In the genomic region with DNA sequence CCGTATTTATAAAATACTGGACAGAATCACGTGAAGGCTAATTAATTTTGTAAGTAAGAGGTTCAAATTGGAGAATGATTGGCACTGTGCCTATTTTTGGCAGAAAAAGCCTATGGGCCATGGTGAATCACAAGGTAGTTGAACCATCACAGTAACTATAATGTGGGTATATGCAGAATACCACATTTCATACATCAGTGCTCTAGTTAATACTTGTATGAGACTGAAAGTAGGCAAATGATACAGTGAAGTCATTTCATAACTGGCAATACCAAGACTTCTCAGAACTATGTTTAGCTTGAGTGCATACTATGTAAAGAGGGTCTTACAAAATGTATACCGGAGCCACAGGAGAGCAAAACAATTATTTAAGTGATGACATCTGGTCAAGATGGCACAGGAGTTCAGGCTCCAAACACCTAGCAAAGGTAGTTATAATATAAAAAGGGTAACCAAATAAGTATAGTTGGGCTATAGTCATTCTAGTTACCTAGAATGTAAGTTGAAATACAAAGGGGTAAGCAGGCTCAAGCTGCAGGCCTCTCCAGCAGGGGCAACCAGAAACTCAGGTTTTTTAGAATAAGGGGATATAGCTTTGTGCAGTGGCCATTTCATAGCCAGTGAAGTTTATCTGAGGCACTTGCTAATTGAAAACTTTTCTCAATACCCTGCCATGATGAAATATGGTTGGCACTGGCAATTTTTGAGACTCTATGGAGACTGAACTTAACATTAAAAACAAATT, we compare ENCODE assay signal across 8 cellular contexts. TPM values are rescaled to one million over a fixed set of nuclear protein-coding genes. Genes with fewer than 3 reads are reported as not detected.
A peak's percentile ranks its signal among the peaks of the same experiment; 100 is the strongest.
DNase-seq lines count a peak whose midpoint lies in the region; ATAC-seq, FAIRE-seq and TF ChIP-seq lines count a peak whose summit lies in the region.

No MANE protein-coding gene starts in this region.

- H3K27ac ChIP-seq in kidney (ENCODE audit: low read depth in 2 of 2, low read length in 2 of 2): no peak overlapping the region
- H3K27ac ChIP-seq in hepatocyte: no peak overlapping the region

- peaks cover 10% of the 10 kb centered on the region for H3K9me3 Mint-ChIP-seq in WTC11

- H3K4me1 ChIP-seq in kidney (ENCODE audit: control insufficient read depth in 1 of 2, insufficient read depth in 1 of 2, low read depth in 1 of 2, low read length in 2 of 2) (peaks cover 0 to 12% of the 10 kb centered on the region in 2 donors), hepatocyte (ENCODE audit: insufficient read depth) (no peaks in the 10 kb centered on the region)

- CTCF ChIA-PET in WTC11 (lab: Charles Lee): interaction anchor here (0.6 to 1.8 kb wide), 2 partner anchors 16 to 22 kb away, joined by 4 to 14 read pairs; no protein-coding TSS in a partner anchor

- ATAC-seq in GM19328 (IDR thresholded peaks at IDR 0.05; ENCODE audit: unreplicated experiment) (peak; percentile 86), HG02973 (IDR thresholded peaks at IDR 0.05; ENCODE audit: unreplicated experiment) (peak; percentile 87), WTC11 (peak; percentile 29)

- H3K27ac Mint-ChIP-seq in WTC11: peak overlapping the region; percentile 37

- peaks cover 9% of the 10 kb centered on the region for H3K36me3 Mint-ChIP-seq in WTC11

- whole genome bisulfite sequencing in hepatocyte (ENCODE audit: low lambda C conversion rate, missing lambda C conversion rate): 94% methylated on average over 3 of the region's 3 CpGs

- H3K9me2 ChIP-seq in hepatocyte (replicated peaks; ENCODE audit: insufficient read depth): no peaks in the 10 kb centered on the region

- H2AFZ ChIP-seq in hepatocyte: no peak overlapping the region

- peaks cover 50% of the 10 kb centered on the region for H3K4me1 Mint-ChIP-seq in WTC11

- peaks cover 54% of the 10 kb centered on the region for H3K79me2 ChIP-seq in hepatocyte

- no peak for DNase-seq in WTC11 (ENCODE audit: low spot score)
- DNase-seq in kidney: no peak
- no peak for DNase-seq in hepatocyte (ENCODE audit: low spot score)
- no peak for DNase-seq in NCI-H146 treated with DMSO at 0.1 percent for 48 hours (lab: John Stamatoyannopoulos, UW; ENCODE audit: unreplicated experiment)
- DNase-seq in UCSD-AML1 (lab: John Stamatoyannopoulos, UW; ENCODE audit: unreplicated experiment): no peak

- H3K9ac ChIP-seq in kidney (ENCODE audit: low read length in 2 of 2): no peak overlapping the region

- H4K20me1 ChIP-seq in hepatocyte (ENCODE audit: insufficient read depth, poor library complexity, severe bottlenecking): no peaks in the 10 kb centered on the region

- H3K4me3 ChIP-seq in GM08714 (ENCODE audit: low read length) (peak overlapping the region; percentile 31; the same call in 1 of the 2 replicates), kidney (ENCODE audit: low read length in 2 of 2) (no peak overlapping the region), hepatocyte (no peak overlapping the region)

- no peak for FAIRE-seq in kidney (lab: Jason Lieb, UNC)

- no peak overlapping the region for H3K4me3 Mint-ChIP-seq in WTC11

- H3K36me3 ChIP-seq in kidney (ENCODE audit: control insufficient read depth in 1 of 2, insufficient read depth in 2 of 2, low read length in 2 of 2): no peaks in the 10 kb centered on the region
- no peaks in the 10 kb centered on the region for H3K36me3 ChIP-seq in hepatocyte (replicated peaks; ENCODE audit: insufficient read depth, low read depth)

- H3K4me2 ChIP-seq in hepatocyte: no peak overlapping the region

- H3K27me3 Mint-ChIP-seq in WTC11 (ENCODE audit: low read depth): no peaks in the 10 kb centered on the region

- POLR2A ChIA-PET in WTC11 (lab: Charles Lee): no interaction called here

- no peaks in the 10 kb centered on the region for H3K27me3 ChIP-seq in hepatocyte

- H3K9me3 ChIP-seq in kidney (ENCODE audit: control insufficient read depth in 1 of 2, low read length in 2 of 2) (no peaks in the 10 kb centered on the region), hepatocyte (ENCODE audit: low read depth) (no peaks in the 10 kb centered on the region)

- intact Hi-C loops in kidney (cut with DNase I): no loop called here

- no peak for TF ChIP-seq CTCF in WTC11 (IDR thresholded peaks at IDR 0.05)
- TF ChIP-seq CTCF in kidney (IDR thresholded peaks at IDR 0.05; ENCODE audit: borderline replicate concordance, extremely low read depth, insufficient read depth): no peak
- no peak for TF ChIP-seq CTCF in hepatocyte (IDR thresholded peaks at IDR 0.05; ENCODE audit: poor library complexity)

TF ChIP-seq in WTC11, 78 proteins besides CTCF, POLR2A, EP300 and RAD21:
- no peak for TF ChIP-seq OVOL2 (CRISPR knock-in tag; IDR thresholded peaks at IDR 0.05; ENCODE audit: borderline replicate concordance)
- no peak for TF ChIP-seq NFYB (CRISPR knock-in tag; conservative IDR thresholded peaks at IDR 0.05; ENCODE audit: low read depth)
- TF ChIP-seq SOX15 (CRISPR knock-in tag; IDR thresholded peaks at IDR 0.05): no peak
- TF ChIP-seq E2F4 (CRISPR knock-in tag; IDR thresholded peaks at IDR 0.05; ENCODE audit: borderline replicate concordance, low read depth): no peak
- TF ChIP-seq TEAD4 (CRISPR knock-in tag; IDR thresholded peaks at IDR 0.05): no peak
TF ChIP-seq in WTC11: peak in this region for 0.

RNA-seq across cellular contexts. Expression of gene GPR160, which starts 19.1 kb away (rescaled TPM):
- 28.9 to 33.3 TPM (median 32.2 TPM) in 3 replicates for total RNA-seq in WTC11 (2021)
- 24.9 TPM for total RNA-seq in kidney
- 23.7 TPM for polyA plus RNA-seq in kidney (ENCODE audit: insufficient read depth, low read depth, low replicate concordance)
- total RNA-seq in hepatocyte: 87.9 and 96.2 TPM in 2 replicates
- polyA plus RNA-seq in hepatocyte: 39.8 and 52.2 TPM in 2 replicates

Comparison
In these comparisons a context has a peak if more than half of its experiments do, and no peak if none do; other contexts are left out.
1. ATAC-seq: peak in every context shown above with its lines; median percentile 87 in HG02973; 86 in GM19328; 29 in WTC11.